ENCODE assay signal across 2 cellular contexts in genomic region chr3:133209871-133210550, GRCh38.
TF ChIP-seq lines count a peak whose summit lies in the region.

No MANE protein-coding gene starts in this region.

TF ChIP-seq in GM23338, 12 proteins besides CTCF, POLR2A, EP300 and RAD21:
- TF ChIP-seq, protein P1, sequence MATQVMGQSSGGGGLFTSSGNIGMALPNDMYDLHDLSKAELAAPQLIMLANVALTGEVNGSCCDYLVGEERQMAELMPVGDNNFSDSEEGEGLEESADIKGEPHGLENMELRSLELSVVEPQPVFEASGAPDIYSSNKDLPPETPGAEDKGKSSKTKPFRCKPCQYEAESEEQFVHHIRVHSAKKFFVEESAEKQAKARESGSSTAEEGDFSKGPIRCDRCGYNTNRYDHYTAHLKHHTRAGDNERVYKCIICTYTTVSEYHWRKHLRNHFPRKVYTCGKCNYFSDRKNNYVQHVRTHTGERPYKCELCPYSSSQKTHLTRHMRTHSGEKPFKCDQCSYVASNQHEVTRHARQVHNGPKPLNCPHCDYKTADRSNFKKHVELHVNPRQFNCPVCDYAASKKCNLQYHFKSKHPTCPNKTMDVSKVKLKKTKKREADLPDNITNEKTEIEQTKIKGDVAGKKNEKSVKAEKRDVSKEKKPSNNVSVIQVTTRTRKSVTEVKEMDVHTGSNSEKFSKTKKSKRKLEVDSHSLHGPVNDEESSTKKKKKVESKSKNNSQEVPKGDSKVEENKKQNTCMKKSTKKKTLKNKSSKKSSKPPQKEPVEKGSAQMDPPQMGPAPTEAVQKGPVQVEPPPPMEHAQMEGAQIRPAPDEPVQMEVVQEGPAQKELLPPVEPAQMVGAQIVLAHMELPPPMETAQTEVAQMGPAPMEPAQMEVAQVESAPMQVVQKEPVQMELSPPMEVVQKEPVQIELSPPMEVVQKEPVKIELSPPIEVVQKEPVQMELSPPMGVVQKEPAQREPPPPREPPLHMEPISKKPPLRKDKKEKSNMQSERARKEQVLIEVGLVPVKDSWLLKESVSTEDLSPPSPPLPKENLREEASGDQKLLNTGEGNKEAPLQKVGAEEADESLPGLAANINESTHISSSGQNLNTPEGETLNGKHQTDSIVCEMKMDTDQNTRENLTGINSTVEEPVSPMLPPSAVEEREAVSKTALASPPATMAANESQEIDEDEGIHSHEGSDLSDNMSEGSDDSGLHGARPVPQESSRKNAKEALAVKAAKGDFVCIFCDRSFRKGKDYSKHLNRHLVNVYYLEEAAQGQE (IDR thresholded peaks at IDR 0.05; ENCODE audit: unreplicated experiment) = no peak
- TF ChIP-seq JUNB (IDR thresholded peaks at IDR 0.05; ENCODE audit: unreplicated experiment) (no peak), ZNF114 (CRISPR knock-in tag; IDR thresholded peaks at IDR 0.05) (no peak), NANOG (IDR thresholded peaks at IDR 0.05; ENCODE audit: borderline replicate concordance) (no peak), ETS1 (IDR thresholded peaks at IDR 0.05) (no peak), STAT1 (IDR thresholded peaks at IDR 0.05; ENCODE audit: unreplicated experiment) (no peak), ZNF462 (CRISPR knock-in tag; IDR thresholded peaks at IDR 0.05) (no peak), CREB1 (CRISPR knock-in tag; IDR thresholded peaks at IDR 0.05; ENCODE audit: low read depth) (no peak), ZNF331 (CRISPR knock-in tag; IDR thresholded peaks at IDR 0.05; ENCODE audit: low read depth) (no peak), EZH2 (IDR thresholded peaks at IDR 0.05; ENCODE audit: low read depth, unreplicated experiment) (no peak), POLR2AphosphoS5 (IDR thresholded peaks at IDR 0.05; ENCODE audit: low read depth) (no peak), EZH2phosphoT487 (IDR thresholded peaks at IDR 0.05; ENCODE audit: unreplicated experiment) (no peak)

TF ChIP-seq in GM12878, 131 proteins besides CTCF, POLR2A, EP300 and RAD21 (continued from another document and continues in another):
- TF ChIP-seq MXI1 (IDR thresholded peaks at IDR 0.05; ENCODE audit: low read depth, low read length) (no peak), NBN (IDR thresholded peaks at IDR 0.05) (no peak), SREBF1 (IDR thresholded peaks at IDR 0.05; ENCODE audit: low read length) (no peak), ZNF687 (IDR thresholded peaks at IDR 0.05) (no peak), BRCA1 (IDR thresholded peaks at IDR 0.05; ENCODE audit: low read depth, low read length) (no peak), TAF1 (IDR thresholded peaks at IDR 0.05; ENCODE audit: borderline replicate concordance, low read depth, low read length) (no peak), POLR2AphosphoS2 (IDR thresholded peaks at IDR 0.05; ENCODE audit: low read depth, low read length) (no peak), SMC3 (IDR thresholded peaks at IDR 0.05; ENCODE audit: borderline replicate concordance, low read length) (no peak), ZNF217 (IDR thresholded peaks at IDR 0.05) (no peak), LARP7 (IDR thresholded peaks at IDR 0.05) (no peak), WRNIP1 (IDR thresholded peaks at IDR 0.05; ENCODE audit: borderline replicate concordance, low read depth, low read length) (no peak), E2F4 (IDR thresholded peaks at IDR 0.05; ENCODE audit: low read depth, low read length) (no peak), STAT3 (IDR thresholded peaks at IDR 0.05; ENCODE audit: low read depth, low read length) (no peak), ZNF207 (IDR thresholded peaks at IDR 0.05; ENCODE audit: borderline replicate concordance) (no peak), ESRRA (IDR thresholded peaks at IDR 0.05; ENCODE audit: low read length) (no peak), ZBED1 (IDR thresholded peaks at IDR 0.05; ENCODE audit: borderline replicate concordance) (no peak), SIN3A (IDR thresholded peaks at IDR 0.05; ENCODE audit: low read depth, low read length) (no peak), BMI1 (IDR thresholded peaks at IDR 0.05; ENCODE audit: borderline replicate concordance) (no peak), STAT1 (conservative IDR thresholded peaks at IDR 0.05) (no peak), NR2C1 (IDR thresholded peaks at IDR 0.05) (no peak), CBX3 (IDR thresholded peaks at IDR 0.05; ENCODE audit: borderline replicate concordance, low read depth) (no peak), KLF5 (IDR thresholded peaks at IDR 0.05; ENCODE audit: partially characterized antibody) (no peak), CBFB (IDR thresholded peaks at IDR 0.05; ENCODE audit: low read depth) (no peak), SKIL (IDR thresholded peaks at IDR 0.05; ENCODE audit: low read depth, poor library complexity, severe bottlenecking) (no peak), SPI1 (IDR thresholded peaks at IDR 0.05; ENCODE audit: borderline replicate concordance, insufficient read depth, low read depth, low read length) (peak; percentile 78), POU2F2 (IDR thresholded peaks at IDR 0.05; ENCODE audit: borderline replicate concordance, low read depth, low read length) (no peak), E2F8 (IDR thresholded peaks at IDR 0.05; ENCODE audit: low read depth, partially characterized antibody) (no peak), MEF2B (IDR thresholded peaks at IDR 0.05; ENCODE audit: partially characterized antibody, poor library complexity, severe bottlenecking) (no peak), MTA2 (IDR thresholded peaks at IDR 0.05; ENCODE audit: low read depth) (no peak), RCOR1 (conservative IDR thresholded peaks at IDR 0.05; ENCODE audit: low read depth, low read length) (no peak), ETV6 (conservative IDR thresholded peaks at IDR 0.05 in 1 of 2, IDR thresholded peaks at IDR 0.05 in 1 of 2; ENCODE audit: borderline replicate concordance in 1 of 2, low read depth in 1 of 2) (peak in 1 of 2 experiments; percentile 33; a peak in 1 of 4 replicates), CBX5 (IDR thresholded peaks at IDR 0.05; ENCODE audit: low read depth) (no peak)
- TF ChIP-seq, protein P2, sequence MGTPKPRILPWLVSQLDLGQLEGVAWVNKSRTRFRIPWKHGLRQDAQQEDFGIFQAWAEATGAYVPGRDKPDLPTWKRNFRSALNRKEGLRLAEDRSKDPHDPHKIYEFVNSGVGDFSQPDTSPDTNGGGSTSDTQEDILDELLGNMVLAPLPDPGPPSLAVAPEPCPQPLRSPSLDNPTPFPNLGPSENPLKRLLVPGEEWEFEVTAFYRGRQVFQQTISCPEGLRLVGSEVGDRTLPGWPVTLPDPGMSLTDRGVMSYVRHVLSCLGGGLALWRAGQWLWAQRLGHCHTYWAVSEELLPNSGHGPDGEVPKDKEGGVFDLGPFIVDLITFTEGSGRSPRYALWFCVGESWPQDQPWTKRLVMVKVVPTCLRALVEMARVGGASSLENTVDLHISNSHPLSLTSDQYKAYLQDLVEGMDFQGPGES (IDR thresholded peaks at IDR 0.05) = no peak
- TF ChIP-seq, protein P3, sequence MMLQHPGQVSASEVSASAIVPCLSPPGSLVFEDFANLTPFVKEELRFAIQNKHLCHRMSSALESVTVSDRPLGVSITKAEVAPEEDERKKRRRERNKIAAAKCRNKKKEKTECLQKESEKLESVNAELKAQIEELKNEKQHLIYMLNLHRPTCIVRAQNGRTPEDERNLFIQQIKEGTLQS (IDR thresholded peaks at IDR 0.05; ENCODE audit: borderline replicate concordance, extremely low read depth, low read depth, low read length) = no peak
- TF ChIP-seq, protein P4, sequence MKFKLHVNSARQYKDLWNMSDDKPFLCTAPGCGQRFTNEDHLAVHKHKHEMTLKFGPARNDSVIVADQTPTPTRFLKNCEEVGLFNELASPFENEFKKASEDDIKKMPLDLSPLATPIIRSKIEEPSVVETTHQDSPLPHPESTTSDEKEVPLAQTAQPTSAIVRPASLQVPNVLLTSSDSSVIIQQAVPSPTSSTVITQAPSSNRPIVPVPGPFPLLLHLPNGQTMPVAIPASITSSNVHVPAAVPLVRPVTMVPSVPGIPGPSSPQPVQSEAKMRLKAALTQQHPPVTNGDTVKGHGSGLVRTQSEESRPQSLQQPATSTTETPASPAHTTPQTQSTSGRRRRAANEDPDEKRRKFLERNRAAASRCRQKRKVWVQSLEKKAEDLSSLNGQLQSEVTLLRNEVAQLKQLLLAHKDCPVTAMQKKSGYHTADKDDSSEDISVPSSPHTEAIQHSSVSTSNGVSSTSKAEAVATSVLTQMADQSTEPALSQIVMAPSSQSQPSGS (IDR thresholded peaks at IDR 0.05; ENCODE audit: low read length) = no peak
- TF ChIP-seq, protein P5, sequence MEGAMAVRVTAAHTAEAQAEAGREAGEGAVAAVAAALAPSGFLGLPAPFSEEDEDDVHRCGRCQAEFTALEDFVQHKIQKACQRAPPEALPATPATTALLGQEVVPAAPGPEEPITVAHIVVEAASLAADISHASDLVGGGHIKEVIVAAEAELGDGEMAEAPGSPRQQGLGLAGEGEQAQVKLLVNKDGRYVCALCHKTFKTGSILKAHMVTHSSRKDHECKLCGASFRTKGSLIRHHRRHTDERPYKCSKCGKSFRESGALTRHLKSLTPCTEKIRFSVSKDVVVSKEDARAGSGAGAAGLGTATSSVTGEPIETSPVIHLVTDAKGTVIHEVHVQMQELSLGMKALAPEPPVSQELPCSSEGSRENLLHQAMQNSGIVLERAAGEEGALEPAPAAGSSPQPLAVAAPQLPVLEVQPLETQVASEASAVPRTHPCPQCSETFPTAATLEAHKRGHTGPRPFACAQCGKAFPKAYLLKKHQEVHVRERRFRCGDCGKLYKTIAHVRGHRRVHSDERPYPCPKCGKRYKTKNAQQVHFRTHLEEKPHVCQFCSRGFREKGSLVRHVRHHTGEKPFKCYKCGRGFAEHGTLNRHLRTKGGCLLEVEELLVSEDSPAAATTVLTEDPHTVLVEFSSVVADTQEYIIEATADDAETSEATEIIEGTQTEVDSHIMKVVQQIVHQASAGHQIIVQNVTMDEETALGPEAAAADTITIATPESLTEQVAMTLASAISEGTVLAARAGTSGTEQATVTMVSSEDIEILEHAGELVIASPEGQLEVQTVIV (IDR thresholded peaks at IDR 0.05; ENCODE audit: borderline replicate concordance, partially characterized antibody) = no peak
